Comparison of ENCODE assay signal across 11 cellular contexts in genomic region chr2:239266436-239266770, GRCh38.
DNase-seq lines count a peak whose midpoint lies in the region; ATAC-seq and TF ChIP-seq lines count a peak whose summit lies in the region.
"Had no signal": no experiment of that assay in that cellular context is flagged by ENCODE, and none has a peak within 500 bp of the region (broad histone marks: within the 10 kb centered on the region; RNA-seq: fewer than 3 reads in every experiment).

No MANE protein-coding gene starts in this region.

- DNase-seq in T-helper 1 cell (no peak), activated B cell treated with CpG ODN at 0.5 μM for 24 hours (no peak), left lobe of liver (ENCODE audit: low spot score) (peak; percentile 45), spleen (no peak), NK-92 (lab: John Stamatoyannopoulos, UW; ENCODE audit: unreplicated experiment) (no peak), cortex of kidney (lab: John Stamatoyannopoulos, UW) (no peak), ureter (ENCODE audit: low spot score) (no peak)
- DNase-seq: amygdala, NCI-H1436 treated with DMSO at 0.1 percent for 48 hours had no signal

- peak overlapping the region in 5 of 8 donors; percentile 32 to 67 (median 33) for H3K4me3 ChIP-seq in spleen

- peaks cover 0 to 35% (median 0%) of the 10 kb centered on the region in 7 donors for H3K27me3 ChIP-seq in spleen (replicated peaks in 1 of 7)

- H3K9me3 ChIP-seq in spleen: no peaks in the 10 kb centered on the region

- ATAC-seq in activated B cell treated with CpG ODN at 0.5 μM for 24 hours (ENCODE audit: low read depth) (no peak), left lobe of liver (peak; percentile 9)

- peaks cover 0 to under 1% (median 0%) of the 10 kb centered on the region in 6 donors for H3K36me3 ChIP-seq in spleen

- H3K27ac ChIP-seq in spleen: peak overlapping the region; percentile 10 to 96 (median 92)
- H3K27ac ChIP-seq: 22Rv1 had no signal

- TF ChIP-seq CTCF in activated B cell treated with CpG ODN at 0.5 μM for 24 hours (IDR thresholded peaks at IDR 0.05) (no peak), spleen (IDR thresholded peaks at IDR 0.05 in 8 of 11, conservative IDR thresholded peaks at IDR 0.05 in 3 of 11) (no peak)

- peaks cover 22% of the 10 kb centered on the region for H3K36me3 Mint-ChIP-seq in T-helper 1 cell treated with Interleukin-12 subunit alpha and Interleukin-12 subunit beta and Interleukin-4 antibody, amounts not matched to agents 30 μg/mL and 1 μg/mL, for 36 hours (ENCODE audit: low read depth)
- no peaks in the 10 kb centered on the region for H3K36me3 Mint-ChIP-seq in activated B cell treated with CpG ODN at 0.5 μM for 24 hours (ENCODE audit: low read depth)

- H3K4me3 Mint-ChIP-seq in T-helper 1 cell treated with Interleukin-12 subunit alpha and Interleukin-12 subunit beta and Interleukin-4 antibody, amounts not matched to agents 30 μg/mL and 1 μg/mL, for 36 hours: peak overlapping the region; percentile 94
- H3K4me3 Mint-ChIP-seq in activated B cell treated with CpG ODN at 0.5 μM for 24 hours: peak overlapping the region; percentile 73

- peaks cover 49 to 98% (median 76%) of the 10 kb centered on the region in 6 donors for H3K4me1 ChIP-seq in spleen

- WGBS in spleen, 5 donors: 88 to 97% (median 94%) methylated on average over 4 of the region's 4 CpGs

- H3K9me3 Mint-ChIP-seq in T-helper 1 cell treated with Interleukin-12 subunit alpha and Interleukin-12 subunit beta and Interleukin-4 antibody, amounts not matched to agents 30 μg/mL and 1 μg/mL, for 36 hours: no peaks in the 10 kb centered on the region
- no peaks in the 10 kb centered on the region for H3K9me3 Mint-ChIP-seq in activated B cell treated with CpG ODN at 0.5 μM for 24 hours

- peak overlapping the region; percentile 96 for H3K27ac Mint-ChIP-seq in T-helper 1 cell treated with Interleukin-12 subunit alpha and Interleukin-12 subunit beta and Interleukin-4 antibody, amounts not matched to agents 30 μg/mL and 1 μg/mL, for 36 hours
- H3K27ac Mint-ChIP-seq in activated B cell treated with CpG ODN at 0.5 μM for 24 hours: no peak overlapping the region

- intact Hi-C loops in activated B cell treated with CpG ODN at 0.5 μM for 24 hours (cut with micrococcal nuclease) (loop anchor here (5.0 kb wide), 1 partner anchor 36 kb away; no protein-coding TSS in a partner anchor), spleen (cut with DNase I; ENCODE audit: low total_unique reads) (no loop called here)

- peaks cover 66% of the 10 kb centered on the region for H3K4me1 Mint-ChIP-seq in T-helper 1 cell treated with Interleukin-12 subunit alpha and Interleukin-12 subunit beta and Interleukin-4 antibody, amounts not matched to agents 30 μg/mL and 1 μg/mL, for 36 hours (ENCODE audit: low read depth)
- peaks cover 61% of the 10 kb centered on the region for H3K4me1 Mint-ChIP-seq in activated B cell treated with CpG ODN at 0.5 μM for 24 hours

- CTCF ChIA-PET in activated B cell treated with CpG ODN at 0.5 μM for 24 hours (lab: Charles Lee): interaction anchor here (1.0 to 2.9 kb wide), 4 partner anchors 27 to 131 kb away, joined by 3 to 25 read pairs (median 8); no protein-coding TSS in a partner anchor

- POLR2A ChIA-PET in activated B cell treated with CpG ODN at 0.5 μM for 24 hours (lab: Charles Lee): interaction anchor here (0.7 to 2.1 kb wide), 5 partner anchors 27 to 645 kb away, joined by 3 to 14 read pairs (median 5); partner anchors contain the start of gene HDAC4

- H3K27me3 Mint-ChIP-seq in T-helper 1 cell treated with Interleukin-12 subunit alpha and Interleukin-12 subunit beta and Interleukin-4 antibody, amounts not matched to agents 30 μg/mL and 1 μg/mL, for 36 hours (ENCODE audit: low read depth): no peaks in the 10 kb centered on the region
- peaks cover 48% of the 10 kb centered on the region for H3K27me3 Mint-ChIP-seq in activated B cell treated with CpG ODN at 0.5 μM for 24 hours

- no peak for TF ChIP-seq POLR2A in spleen (IDR thresholded peaks at IDR 0.05)
